15 cellular contexts compared by ENCODE assay signal in genomic region chr7:51226042-51226755, GRCh38.
DNase-seq lines count a peak whose midpoint lies in the region; ATAC-seq, FAIRE-seq and TF ChIP-seq lines count a peak whose summit lies in the region.
"Had no signal": no experiment of that assay in that cellular context is flagged by ENCODE, and none has a peak within 500 bp of the region (broad histone marks: within the 10 kb centered on the region; RNA-seq: fewer than 3 reads in every experiment).

No MANE protein-coding gene starts in this region.

- H3K9me3 Mint-ChIP-seq in stimulated activated effector memory CD8-positive, alpha-beta T cell treated with anti-CD3 and anti-CD28 coated beads, Interleukin-12 subunit alpha, Interleukin-12 subunit beta, amount 100 ng/mL, for 72 hours = peaks cover 2% of the 10 kb centered on the region
- H3K9me3 Mint-ChIP-seq: activated naive CD4-positive, alpha-beta T cell treated with anti-CD3 and anti-CD28 coated beads, Interleukin-2, amount 10 ng/mL, durations not matched to agents 7 days and 5 days; CD4-positive, CD25-positive, alpha-beta regulatory T cell; endodermal cell had no signal

- ATAC-seq in left lung (peak; percentile 4), HG03095 (IDR thresholded peaks at IDR 0.05; ENCODE audit: unreplicated experiment) (no peak), GM21515 (IDR thresholded peaks at IDR 0.05; ENCODE audit: unreplicated experiment) (no peak), HG03097 (IDR thresholded peaks at IDR 0.05; ENCODE audit: low FRiP score, unreplicated experiment) (no peak)
- ATAC-seq in stimulated activated effector memory CD8-positive, alpha-beta T cell treated with anti-CD3 and anti-CD28 coated beads, Interleukin-12 subunit alpha, Interleukin-12 subunit beta, amount 100 ng/mL, for 72 hours = no peak

- DNase-seq in NCI-H226 (peak; percentile 20), bronchial epithelial cell (ENCODE audit: low read depth) (peak; percentile 78), left lung (no peak), stromal cell of bone marrow (ENCODE audit: low read depth) (peak; percentile 8)
- DNase-seq in stimulated activated effector memory CD8-positive, alpha-beta T cell treated with anti-CD3 and anti-CD28 coated beads, Interleukin-12 subunit alpha, Interleukin-12 subunit beta, amount 100 ng/mL, for 72 hours (ENCODE audit: low spot score in 2 of 2) = no peak
- DNase-seq: activated naive CD4-positive, alpha-beta T cell treated with anti-CD3 and anti-CD28 coated beads, Interleukin-2, amount 10 ng/mL, durations not matched to agents 7 days and 5 days; CD4-positive, CD25-positive, alpha-beta regulatory T cell; EL; OCI-M1; WERI-Rb-1 had no signal

- H3K36me3 ChIP-seq in bronchial epithelial cell (ENCODE audit: control insufficient read depth, insufficient read depth, low read length) (no peaks in the 10 kb centered on the region), left lung (no peaks in the 10 kb centered on the region)
- H3K36me3 ChIP-seq: WERI-Rb-1 had no signal

- H3K4me3 Mint-ChIP-seq in stimulated activated effector memory CD8-positive, alpha-beta T cell treated with anti-CD3 and anti-CD28 coated beads, Interleukin-12 subunit alpha, Interleukin-12 subunit beta, amount 100 ng/mL, for 72 hours = no peak overlapping the region
- H3K4me3 Mint-ChIP-seq: activated naive CD4-positive, alpha-beta T cell treated with anti-CD3 and anti-CD28 coated beads, Interleukin-2, amount 10 ng/mL, durations not matched to agents 7 days and 5 days; endodermal cell had no signal

- no peaks in the 10 kb centered on the region for H3K9me3 ChIP-seq in left lung

- H3K4me1 Mint-ChIP-seq in stimulated activated effector memory CD8-positive, alpha-beta T cell treated with anti-CD3 and anti-CD28 coated beads, Interleukin-12 subunit alpha, Interleukin-12 subunit beta, amount 100 ng/mL, for 72 hours = no peaks in the 10 kb centered on the region
- H3K4me1 Mint-ChIP-seq: activated naive CD4-positive, alpha-beta T cell treated with anti-CD3 and anti-CD28 coated beads, Interleukin-2, amount 10 ng/mL, durations not matched to agents 7 days and 5 days; CD4-positive, CD25-positive, alpha-beta regulatory T cell had no signal

- TF ChIP-seq CTCF in bronchial epithelial cell (IDR thresholded peaks at IDR 0.05; ENCODE audit: insufficient read depth, low read length, severe bottlenecking) (no peak), left lung (IDR thresholded peaks at IDR 0.05) (no peak)

- H3K36me3 Mint-ChIP-seq in stimulated activated effector memory CD8-positive, alpha-beta T cell treated with anti-CD3 and anti-CD28 coated beads, Interleukin-12 subunit alpha, Interleukin-12 subunit beta, amount 100 ng/mL, for 72 hours = no peaks in the 10 kb centered on the region
- H3K36me3 Mint-ChIP-seq: activated naive CD4-positive, alpha-beta T cell treated with anti-CD3 and anti-CD28 coated beads, Interleukin-2, amount 10 ng/mL, durations not matched to agents 7 days and 5 days; CD4-positive, CD25-positive, alpha-beta regulatory T cell had no signal

- H3K4me1 ChIP-seq in left lung = peaks cover 0 to 6% of the 10 kb centered on the region in 2 donors

- FAIRE-seq in bronchial epithelial cell (lab: Jason Lieb, UNC) = no peak
- FAIRE-seq: GM12892 had no signal

- H3K27me3 ChIP-seq in bronchial epithelial cell (ENCODE audit: control insufficient read depth, insufficient read depth, low read length) = no peaks in the 10 kb centered on the region
- no peaks in the 10 kb centered on the region for H3K27me3 ChIP-seq in left lung

- intact Hi-C loops in left lung (cut with DNase I) = no loop called here

- H3K4me3 ChIP-seq in bronchial epithelial cell (ENCODE audit: low read depth, low read length) (no peak overlapping the region), left lung (no peak overlapping the region)

- peak overlapping the region in 1 of 2 donors; percentile 33 for H3K27ac ChIP-seq in left lung
- H3K27ac ChIP-seq: WERI-Rb-1 had no signal

- no peak overlapping the region for H3K27ac Mint-ChIP-seq in stimulated activated effector memory CD8-positive, alpha-beta T cell treated with anti-CD3 and anti-CD28 coated beads, Interleukin-12 subunit alpha, Interleukin-12 subunit beta, amount 100 ng/mL, for 72 hours
- H3K27ac Mint-ChIP-seq: activated naive CD4-positive, alpha-beta T cell treated with anti-CD3 and anti-CD28 coated beads, Interleukin-2, amount 10 ng/mL, durations not matched to agents 7 days and 5 days; CD4-positive, CD25-positive, alpha-beta regulatory T cell; endodermal cell had no signal

Comparison
In these comparisons a context has a peak if more than half of its experiments do, and no peak if none do; other contexts are left out.
1. DNase-seq: peak in NCI-H226 (single experiment), bronchial epithelial cell (single experiment) and stromal cell of bone marrow (single experiment); none in left lung (0 of 2) and stimulated activated effector memory CD8-positive, alpha-beta T cell treated with anti-CD3 and anti-CD28 coated beads, Interleukin-12 subunit alpha, Interleukin-12 subunit beta, amount 100 ng/mL, for 72 hours (0 of 2).